In genomic region chr19:13672480-13673175, GRCh38 we compare ENCODE assay signal across 8 cellular contexts.
DNase-seq lines count a peak whose midpoint lies in the region; ATAC-seq and TF ChIP-seq lines count a peak whose summit lies in the region.
"Not testable (repeated sequence)": the region's sequence is repeated elsewhere in the genome, so short reads cannot be mapped to it uniquely, and the experiment has no call there.

No MANE protein-coding gene starts in this region.

- no CpG with 5 or more reads among the region's 7 CpGs for WGBS in IMR-90 (ENCODE audit: extremely low coverage in 2 of 2, insufficient read length in 1 of 2), 2 experiments

- peak; percentile 2 for DNase-seq in Calu3
- peak; percentile 21 for DNase-seq in IMR-90
- peak; percentile 5 for DNase-seq in NCI-H446 treated with DMSO at 0.1 percent for 48 hours (lab: John Stamatoyannopoulos, UW)
- peak; percentile 17 for DNase-seq in SKM-1 treated with dmso at 0.1 percent for 144 hours (lab: John Stamatoyannopoulos, UW; ENCODE audit: unreplicated experiment)
- peak; percentile 23 for DNase-seq in activated CD4-positive, alpha-beta memory T cell treated with anti-CD3 and anti-CD28 coated beads, Interleukin-2, amount 10 ng/mL, durations not matched to agents 7 days and 5 days
- DNase-seq in brain microvascular endothelial cell = peak; percentile 7
- peak; percentile 24 for DNase-seq in kidney tubule cell (ENCODE audit: low spot score)
- DNase-seq in stimulated activated naive CD8-positive, alpha-beta T cell treated with anti-CD3 and anti-CD28 coated beads, Interleukin-15, Interleukin-2, amounts not matched to agents 100 U/mL and 50 U/mL, for 24 hours = peak; percentile 18

- BruUV-seq in Calu3 (replicated peaks; lab: Mats Ljungman, UMichigan); IMR-90 (replicated peaks; lab: Mats Ljungman, UMichigan): not testable (repeated sequence)

- in situ Hi-C loops in IMR-90 (cut with MboI; ENCODE audit: low sequenced_read_pairs); brain microvascular endothelial cell (cut with HindIII; ENCODE audit: low pct_ligation_motif_present, low sequenced_read_pairs): not testable (repeated sequence)

- not testable (repeated sequence) for TF ChIP-seq CTCF in Calu3 (IDR thresholded peaks at IDR 0.05; ENCODE audit: unreplicated experiment); IMR-90 (conservative IDR thresholded peaks at IDR 0.05; ENCODE audit: low read depth, low read length); brain microvascular endothelial cell (IDR thresholded peaks at IDR 0.05; ENCODE audit: low read depth, low read length, missing control alignments)

- H3K9me3 Mint-ChIP-seq in Calu3 (ENCODE audit: low read depth, unreplicated experiment) = not testable (repeated sequence)
- peaks cover 11% of the 10 kb centered on the region for H3K9me3 Mint-ChIP-seq in activated CD4-positive, alpha-beta memory T cell treated with anti-CD3 and anti-CD28 coated beads, Interleukin-2, amount 10 ng/mL, durations not matched to agents 7 days and 5 days

- POLR2A ChIA-PET in IMR-90 (lab: Charles Lee; ENCODE audit: unreplicated experiment); activated CD4-positive, alpha-beta memory T cell treated with anti-CD3 and anti-CD28 coated beads, Interleukin-2, amount 10 ng/mL, durations not matched to agents 7 days and 5 days (lab: Charles Lee): not testable (repeated sequence)

- peak overlapping the region; percentile 5 for H2AFZ ChIP-seq in IMR-90 (replicated peaks; ENCODE audit: low read length, poor library complexity)

- H3K9me1 ChIP-seq in IMR-90 (ENCODE audit: insufficient read depth, low read length) = not testable (repeated sequence)

- CTCF ChIA-PET in Calu3 (lab: Charles Lee); IMR-90 (lab: Yijun Ruan, JAX): not testable (repeated sequence)
- CTCF ChIA-PET in activated CD4-positive, alpha-beta memory T cell treated with anti-CD3 and anti-CD28 coated beads, Interleukin-2, amount 10 ng/mL, durations not matched to agents 7 days and 5 days (lab: Charles Lee) = interaction anchor here (0.6 kb wide), 1 partner anchor 138 kb away, joined by 3 read pairs; no protein-coding TSS in a partner anchor

- H4K20me1 ChIP-seq in IMR-90 (ENCODE audit: insufficient read depth, low read length) = not testable (repeated sequence)

- not testable (repeated sequence) for H3K4me2 ChIP-seq in IMR-90 (ENCODE audit: low read depth, low read length)

- not testable (repeated sequence) for H2AK9ac ChIP-seq in IMR-90 (replicated peaks; ENCODE audit: low read depth, low read length, poor library complexity)

- not testable (repeated sequence) for TF ChIP-seq POLR2A in IMR-90 (IDR thresholded peaks at IDR 0.05; ENCODE audit: low read depth, low read length)

- not testable (repeated sequence) for H2AK5ac ChIP-seq in IMR-90 (ENCODE audit: low read depth, low read length)

- H4K8ac ChIP-seq in IMR-90 (ENCODE audit: low read depth in 2 of 2, low read length in 2 of 2) = not testable (repeated sequence)

- H3K79me1 ChIP-seq in IMR-90 (ENCODE audit: low read depth in 1 of 2, low read length in 2 of 2) = not testable (repeated sequence)

- not testable (repeated sequence) for H3K36me3 Mint-ChIP-seq in Calu3 (ENCODE audit: insufficient read depth, unreplicated experiment); activated CD4-positive, alpha-beta memory T cell treated with anti-CD3 and anti-CD28 coated beads, Interleukin-2, amount 10 ng/mL, durations not matched to agents 7 days and 5 days (ENCODE audit: low read depth)

- H3K14ac ChIP-seq in IMR-90 (replicated peaks; ENCODE audit: low read depth, low read length) = not testable (repeated sequence)

- dilution Hi-C loops in IMR-90 (cut with HindIII; ENCODE audit: low sequenced_read_pairs, unreplicated experiment) = not testable (repeated sequence)

- H3K27ac Mint-ChIP-seq in Calu3 (ENCODE audit: unreplicated experiment); activated CD4-positive, alpha-beta memory T cell treated with anti-CD3 and anti-CD28 coated beads, Interleukin-2, amount 10 ng/mL, durations not matched to agents 7 days and 5 days: not testable (repeated sequence)

- H3K9me3 ChIP-seq in IMR-90 (ENCODE audit: control insufficient read depth, insufficient read depth, low read length) = not testable (repeated sequence)

- not testable (repeated sequence) for H3K4me1 ChIP-seq in IMR-90 (ENCODE audit: control insufficient read depth, insufficient read depth, low read length)

- H3K36me3 ChIP-seq in IMR-90 (ENCODE audit: control insufficient read depth, insufficient read depth, low read length); brain microvascular endothelial cell (replicated peaks): not testable (repeated sequence)

- not testable (repeated sequence) for H3K4ac ChIP-seq in IMR-90 (ENCODE audit: low read depth, low read length)

- not testable (repeated sequence) for H3K18ac ChIP-seq in IMR-90 (ENCODE audit: low read depth, low read length)

- H4K5ac ChIP-seq in IMR-90 (ENCODE audit: low read depth, low read length) = not testable (repeated sequence)

- intact Hi-C loops in Calu3 (cut with micrococcal nuclease; ENCODE audit: unreplicated experiment); IMR-90 (cut with micrococcal nuclease): not testable (repeated sequence)

- not testable (repeated sequence) for H3K27me3 ChIP-seq in IMR-90 (ENCODE audit: control insufficient read depth, insufficient read depth, low read length); brain microvascular endothelial cell (replicated peaks)

- H3K4me1 Mint-ChIP-seq in Calu3 (ENCODE audit: low read depth, unreplicated experiment); activated CD4-positive, alpha-beta memory T cell treated with anti-CD3 and anti-CD28 coated beads, Interleukin-2, amount 10 ng/mL, durations not matched to agents 7 days and 5 days: not testable (repeated sequence)

- not testable (repeated sequence) for H2BK120ac ChIP-seq in IMR-90 (ENCODE audit: low read depth, low read length)

- not testable (repeated sequence) for H3K4me3 Mint-ChIP-seq in Calu3 (ENCODE audit: low read depth, unreplicated experiment); activated CD4-positive, alpha-beta memory T cell treated with anti-CD3 and anti-CD28 coated beads, Interleukin-2, amount 10 ng/mL, durations not matched to agents 7 days and 5 days

- H2BK20ac ChIP-seq in IMR-90 (ENCODE audit: low read depth, low read length) = not testable (repeated sequence)

- H3K23ac ChIP-seq in IMR-90 (ENCODE audit: low read depth, low read length) = not testable (repeated sequence)

- TF ChIP-seq RAD21 in IMR-90 (IDR thresholded peaks at IDR 0.05; ENCODE audit: low read length) = not testable (repeated sequence)

- not testable (repeated sequence) for H2BK15ac ChIP-seq in IMR-90 (ENCODE audit: low read depth, low read length)

- H3K27ac ChIP-seq in IMR-90 (ENCODE audit: insufficient read depth, low read length); brain microvascular endothelial cell: not testable (repeated sequence)

- H3K4me3 ChIP-seq in IMR-90 (ENCODE audit: insufficient read depth, low read depth, low read length); brain microvascular endothelial cell (ENCODE audit: low read depth, low read length): not testable (repeated sequence)

- ATAC-seq in IMR-90 (ENCODE audit: low read depth); stimulated activated naive CD8-positive, alpha-beta T cell treated with anti-CD3 and anti-CD28 coated beads, Interleukin-15, Interleukin-2, amounts not matched to agents 100 U/mL and 50 U/mL, for 24 hours: not testable (repeated sequence)

- not testable (repeated sequence) for H2BK5ac ChIP-seq in IMR-90 (ENCODE audit: low read depth, low read length, poor library complexity, severe bottlenecking)

- not testable (repeated sequence) for H4K91ac ChIP-seq in IMR-90 (ENCODE audit: insufficient read depth, low read depth, low read length)

- not testable (repeated sequence) for H3K56ac ChIP-seq in IMR-90 (ENCODE audit: extremely low read depth, insufficient read depth, low read length)

- H3K27me3 Mint-ChIP-seq in Calu3 (ENCODE audit: unreplicated experiment); activated CD4-positive, alpha-beta memory T cell treated with anti-CD3 and anti-CD28 coated beads, Interleukin-2, amount 10 ng/mL, durations not matched to agents 7 days and 5 days: not testable (repeated sequence)

- H3K9ac ChIP-seq in IMR-90 (ENCODE audit: low read depth, low read length) = not testable (repeated sequence)

TF ChIP-seq in IMR-90, 13 proteins besides CTCF, POLR2A, EP300 and RAD21:
- 0 out of 2 replicates have a peak, but pooled peaks have one; percentile 45 for TF ChIP-seq USF2 (IDR thresholded peaks at IDR 0.05; ENCODE audit: low read depth, low read length)
TF ChIP-seq in IMR-90: peak in this region for 1; not testable (repeated sequence) for 12.
